Comparison of ENCODE assay signal across 21 cellular contexts in genomic region chr18:3040183-3040582, GRCh38.
"Had no signal": no experiment of that assay in that cellular context is flagged by ENCODE, and none has a peak within 500 bp of the region (broad histone marks: within the 10 kb centered on the region; RNA-seq: fewer than 3 reads in every experiment).

No MANE protein-coding gene starts in this region.

- H3K27me3 Mint-ChIP-seq: activated naive CD4-positive, alpha-beta T cell treated with anti-CD3 and anti-CD28 coated beads, Interleukin-2, amount 50 U/mL, for 24 hours; brain; effector memory CD8-positive, alpha-beta T cell; natural killer cell treated with Interleukin-12 subunit alpha and Interleukin-12 subunit beta and Interleukin-15 and Interleukin-18, amount 100 ng/mL, for 72 hours; T-cell had no signal

- DNase-seq: activated CD4-positive, alpha-beta T cell treated with anti-CD3 and anti-CD28 coated beads for 4 hours; activated CD4-positive, CD25-positive, alpha-beta regulatory T cell; activated CD8-positive, alpha-beta T cell treated with anti-CD3 and anti-CD28 coated beads, Interleukin-2, amount 10 ng/mL, durations not matched to agents 7 days and 5 days; activated gamma-delta T cell treated with Interleukin-2 at 50 U/mL for 16 hours; aorta; dorsolateral prefrontal cortex; effector memory CD8-positive, alpha-beta T cell; erythroblast; gastrocnemius medialis; glutamatergic neuron; left lung; mesendoderm; right cardiac atrium; stimulated activated CD4-positive, alpha-beta T cell treated with anti-CD3 and anti-CD28 coated beads, Interleukin-15, amount 100 ng/mL, for 24 hours; stimulated activated naive CD4-positive, alpha-beta T cell treated with Interleukin-2 at 50 U/mL for 16 hours; substantia nigra; T-cell; upper lobe of left lung had no signal

- H3K36me3 Mint-ChIP-seq: activated naive CD4-positive, alpha-beta T cell treated with anti-CD3 and anti-CD28 coated beads, Interleukin-2, amount 50 U/mL, for 24 hours; brain; natural killer cell treated with Interleukin-12 subunit alpha and Interleukin-12 subunit beta and Interleukin-15 and Interleukin-18, amount 100 ng/mL, for 72 hours; T-cell had no signal

- H3K9me3 Mint-ChIP-seq: activated naive CD4-positive, alpha-beta T cell treated with anti-CD3 and anti-CD28 coated beads, Interleukin-2, amount 50 U/mL, for 24 hours; effector memory CD8-positive, alpha-beta T cell; natural killer cell treated with Interleukin-12 subunit alpha and Interleukin-12 subunit beta and Interleukin-15 and Interleukin-18, amount 100 ng/mL, for 72 hours; T-cell had no signal

- H3K27ac Mint-ChIP-seq: activated CD8-positive, alpha-beta T cell treated with anti-CD3 and anti-CD28 coated beads, Interleukin-2, amount 10 ng/mL, durations not matched to agents 7 days and 5 days; activated naive CD4-positive, alpha-beta T cell treated with anti-CD3 and anti-CD28 coated beads, Interleukin-2, amount 50 U/mL, for 24 hours; effector memory CD8-positive, alpha-beta T cell; natural killer cell treated with Interleukin-12 subunit alpha and Interleukin-12 subunit beta and Interleukin-15 and Interleukin-18, amount 100 ng/mL, for 72 hours; T-cell had no signal

- ATAC-seq: activated CD8-positive, alpha-beta T cell treated with anti-CD3 and anti-CD28 coated beads, Interleukin-2, amount 10 ng/mL, durations not matched to agents 7 days and 5 days; effector memory CD8-positive, alpha-beta T cell; gastrocnemius medialis; left lung; natural killer cell treated with Interleukin-12 subunit alpha and Interleukin-12 subunit beta and Interleukin-15 and Interleukin-18, amount 100 ng/mL, for 72 hours; right cardiac atrium; T-cell had no signal

- H3K4me3 Mint-ChIP-seq: activated CD8-positive, alpha-beta T cell treated with anti-CD3 and anti-CD28 coated beads, Interleukin-2, amount 10 ng/mL, durations not matched to agents 7 days and 5 days; activated naive CD4-positive, alpha-beta T cell treated with anti-CD3 and anti-CD28 coated beads, Interleukin-2, amount 50 U/mL, for 24 hours; brain; effector memory CD8-positive, alpha-beta T cell; natural killer cell treated with Interleukin-12 subunit alpha and Interleukin-12 subunit beta and Interleukin-15 and Interleukin-18, amount 100 ng/mL, for 72 hours; T-cell had no signal
